In genomic region chrX:154373340-154374306, GRCh38 we compare ENCODE assay signal across 8 cellular contexts.
DNase-seq lines count a peak whose midpoint lies in the region; ATAC-seq and TF ChIP-seq lines count a peak whose summit lies in the region.

No MANE protein-coding gene starts in this region.

- CTCF ChIA-PET in HEK293T (lab: Yijun Ruan, JAX): interaction anchor here (0.5 to 2.0 kb wide), 22 partner anchors 8 to 653 kb away, joined by 3 to 20 read pairs (median 3); partner anchors contain the start of genes ATP6AP1, FUNDC2, SLC10A3 and UBL4A

- POLR2A ChIA-PET in HEK293T (lab: Yijun Ruan, JAX): interaction anchor here (0.8 to 1.9 kb wide), 6 partner anchors 8 to 154 kb away, joined by 3 to 10 read pairs (median 4); partner anchors contain the start of gene RPL10

- DNase-seq in COLO668 (lab: John Stamatoyannopoulos, UW; ENCODE audit: unreplicated experiment) (peak; percentile 86), HEK293T (ENCODE audit: extremely low spot score) (peak; percentile 60), NCI-H774 (lab: John Stamatoyannopoulos, UW) (peak; percentile 54), cerebellar cortex (ENCODE audit: low spot score) (peak; percentile 87), kidney tubule cell (ENCODE audit: low spot score) (peak; percentile 85)
- DNase-seq in stimulated activated naive CD4-positive, alpha-beta T cell treated with Interleukin-2 at 50 U/mL for 16 hours (lab: John Stamatoyannopoulos, UW): peak; percentile 9

- no peak for ATAC-seq in GM21786 (IDR thresholded peaks at IDR 0.05; ENCODE audit: unreplicated experiment)
- no peak for ATAC-seq in GM18861 (IDR thresholded peaks at IDR 0.05; ENCODE audit: unreplicated experiment)

TF ChIP-seq in HEK293T, 16 proteins besides CTCF, POLR2A, EP300 and RAD21:
- TF ChIP-seq SUZ12 (IDR thresholded peaks at IDR 0.05) (no peak), CTBP1 (IDR thresholded peaks at IDR 0.05; ENCODE audit: borderline replicate concordance) (peak; percentile 58; the same call in 1 of the 2 replicates)

Comparison
In these comparisons a context has a peak if more than half of its experiments do, and no peak if none do; other contexts are left out.
1. DNase-seq: peak in every context shown above with its lines; median percentile 87 in cerebellar cortex; 86 in COLO668; 85 in kidney tubule cell; 60 in HEK293T; 54 in NCI-H774; 9 in stimulated activated naive CD4-positive, alpha-beta T cell treated with Interleukin-2 at 50 U/mL for 16 hours.